9 cellular contexts compared by ENCODE assay signal in genomic region chr7:150450491-150450992, GRCh38. TPM values are rescaled to one million over a fixed set of nuclear protein-coding genes. Genes with fewer than 3 reads are reported as not detected.
DNase-seq lines count a peak whose midpoint lies in the region; ATAC-seq and TF ChIP-seq lines count a peak whose summit lies in the region.
"Had no signal": no experiment of that assay in that cellular context is flagged by ENCODE, and none has a peak within 500 bp of the region (broad histone marks: within the 10 kb centered on the region; RNA-seq: fewer than 3 reads in every experiment).

GIMAP8 (plus strand) TSS chr7:150450630; CDS start chr7:150466699, 16,069 bp downstream.

- H3K27me3 Mint-ChIP-seq in glutamatergic neuron (ENCODE audit: unreplicated experiment): peaks cover 8% of the 10 kb centered on the region
- peaks cover 46% of the 10 kb centered on the region for H3K27me3 Mint-ChIP-seq in mesothelial cell of epicardium (ENCODE audit: low read depth)

- no peak within 1 kb of the TSS for H3K27ac Mint-ChIP-seq in glutamatergic neuron (ENCODE audit: unreplicated experiment)
- no peak within 1 kb of the TSS for H3K27ac Mint-ChIP-seq in mesothelial cell of epicardium

- DNase-seq in CD1c-positive myeloid dendritic cell (ENCODE audit: extremely low spot score) (peak; percentile 88), head of caudate nucleus (peak in 28 of 42 donors; percentile 11 to 52 (median 26)), glutamatergic neuron (no peak), mesothelial cell of epicardium (ENCODE audit: low spot score in 2 of 2, unreplicated experiment in 2 of 2) (no peak), NCI-H446 treated with DMSO at 0.1 percent for 48 hours (lab: John Stamatoyannopoulos, UW) (no peak)
- DNase-seq in activated CD4-positive, alpha-beta T cell treated with anti-CD3 and anti-CD28 coated beads, Interleukin-2, amount 50 U/mL, for 48 hours: peak; percentile 62 to 66
- peak; percentile 72 for DNase-seq in stimulated activated CD4-positive, alpha-beta T cell treated with anti-CD3 and anti-CD28 coated beads, Interleukin-15, amount 100 ng/mL, for 24 hours

- TF ChIP-seq CTCF in glutamatergic neuron (IDR thresholded peaks at IDR 0.05; ENCODE audit: partially characterized antibody, unreplicated experiment) (no peak), mesothelial cell of epicardium (IDR thresholded peaks at IDR 0.05; ENCODE audit: unreplicated experiment) (no peak)

- H3K9me3 Mint-ChIP-seq in glutamatergic neuron (ENCODE audit: unreplicated experiment): no peaks in the 10 kb centered on the region
- H3K9me3 Mint-ChIP-seq in mesothelial cell of epicardium: no peaks in the 10 kb centered on the region

- H3K36me3 Mint-ChIP-seq in glutamatergic neuron (ENCODE audit: unreplicated experiment) (no peaks in the 10 kb centered on the region), mesothelial cell of epicardium (no peaks in the 10 kb centered on the region)

- intact Hi-C loops in head of caudate nucleus (cut with DNase I): no loop called here

- H3K4me1 Mint-ChIP-seq in glutamatergic neuron (ENCODE audit: low read depth, unreplicated experiment): no peaks in the 10 kb centered on the region
- H3K4me1 Mint-ChIP-seq in mesothelial cell of epicardium: no peaks in the 10 kb centered on the region

- ATAC-seq in HG02759 (IDR thresholded peaks at IDR 0.05; ENCODE audit: unreplicated experiment): peak; percentile 36

- no peak within 1 kb of the TSS for H3K4me3 Mint-ChIP-seq in glutamatergic neuron (ENCODE audit: unreplicated experiment)
- no peak within 1 kb of the TSS for H3K4me3 Mint-ChIP-seq in mesothelial cell of epicardium

RNA-seq across cellular contexts. Expression of gene GIMAP8, which starts in this region (rescaled TPM):
- total RNA-seq in glutamatergic neuron (ENCODE audit: unreplicated experiment): not detected
- not detected in 3 replicates for total RNA-seq in mesothelial cell of epicardium
- total RNA-seq: Daoy had no signal

Comparison
In these comparisons a context has a peak if more than half of its experiments do, and no peak if none do; other contexts are left out.
1. DNase-seq: peak in CD1c-positive myeloid dendritic cell (single experiment), activated CD4-positive, alpha-beta T cell treated with anti-CD3 and anti-CD28 coated beads, Interleukin-2, amount 50 U/mL, for 48 hours (2 of 2), head of caudate nucleus (28 of 42) and stimulated activated CD4-positive, alpha-beta T cell treated with anti-CD3 and anti-CD28 coated beads, Interleukin-15, amount 100 ng/mL, for 24 hours (single experiment); none in glutamatergic neuron (single experiment), mesothelial cell of epicardium (0 of 2) and NCI-H446 treated with DMSO at 0.1 percent for 48 hours (single experiment).